Comparison of ENCODE assay signal across 22 cellular contexts in genomic region chr11:132717824-132718223, GRCh38.
"Had no signal": no experiment of that assay in that cellular context is flagged by ENCODE, and none has a peak within 500 bp of the region (broad histone marks: within the 10 kb centered on the region; RNA-seq: fewer than 3 reads in every experiment).

No MANE protein-coding gene starts in this region.

- H3K27ac ChIP-seq: coronary artery, foreskin keratinocyte, left ventricle myocardium inferior, parathyroid adenoma, psoas muscle, right lobe of liver, thyroid gland had no signal

- H3K4me1 ChIP-seq: foreskin keratinocyte, left ventricle myocardium inferior, psoas muscle, thyroid gland had no signal

- H3K9me3 Mint-ChIP-seq: endodermal cell; nephron progenitor cell; stimulated activated naive B cell treated with anti-CD40 and anti-IgM and Interleukin-4, amounts not matched to agents 10 μg/mL and 1 μg/mL and 100 μg/mL, for 72 hours; type B pancreatic cell had no signal

- H3K9me3 ChIP-seq: left ventricle myocardium inferior, psoas muscle, right lobe of liver, thyroid gland had no signal

- ATAC-seq: foreskin keratinocyte; left cardiac atrium; psoas muscle; right lobe of liver; stimulated activated naive B cell treated with anti-CD40 and anti-IgM and Interleukin-4, amounts not matched to agents 10 μg/mL and 1 μg/mL and 100 μg/mL, for 72 hours had no signal

- H3K27me3 ChIP-seq: foreskin keratinocyte, right lobe of liver, thyroid gland had no signal

- H3K4me3 ChIP-seq: coronary artery, left ventricle myocardium inferior, lung, psoas muscle, right lobe of liver, thyroid gland had no signal

- H3K27ac Mint-ChIP-seq: endodermal cell; nephron progenitor cell; stimulated activated naive B cell treated with anti-CD40 and anti-IgM and Interleukin-4, amounts not matched to agents 10 μg/mL and 1 μg/mL and 100 μg/mL, for 72 hours; type B pancreatic cell had no signal

- H3K27me3 Mint-ChIP-seq: stimulated activated naive B cell treated with anti-CD40 and anti-IgM and Interleukin-4, amounts not matched to agents 10 μg/mL and 1 μg/mL and 100 μg/mL, for 72 hours had no signal

- H3K36me3 ChIP-seq: left ventricle myocardium inferior, right lobe of liver, thyroid gland had no signal

- DNase-seq: effector CD4-positive, alpha-beta T cell; endodermal cell; erythroblast; foreskin keratinocyte; immature natural killer cell; kidney; left cardiac atrium; left ventricle myocardium inferior; mesenchymal stem cell; midbrain; nephron progenitor cell; psoas muscle; retina; right lobe of liver; stimulated activated CD4-positive, alpha-beta T cell treated with anti-CD3 and anti-CD28 coated beads, Interleukin-1b, Interleukin-23, amount 100 ng/mL, for 48 hours; stimulated activated CD4-positive, alpha-beta T cell treated with anti-CD3 and anti-CD28 coated beads, Interleukin-4, amount 100 ng/mL, for 24 hours; stimulated activated naive B cell treated with anti-CD40 and anti-IgM and Interleukin-4, amounts not matched to agents 10 μg/mL and 1 μg/mL and 100 μg/mL, for 72 hours; thyroid gland had no signal

- H3K36me3 Mint-ChIP-seq: immature natural killer cell; stimulated activated naive B cell treated with anti-CD40 and anti-IgM and Interleukin-4, amounts not matched to agents 10 μg/mL and 1 μg/mL and 100 μg/mL, for 72 hours; type B pancreatic cell had no signal

- H3K4me3 Mint-ChIP-seq: endodermal cell; nephron progenitor cell; stimulated activated naive B cell treated with anti-CD40 and anti-IgM and Interleukin-4, amounts not matched to agents 10 μg/mL and 1 μg/mL and 100 μg/mL, for 72 hours; type B pancreatic cell had no signal
